In genomic region chr17:53950207-53950857, GRCh38 we compare ENCODE assay signal across 16 cellular contexts.
DNase-seq lines count a peak whose midpoint lies in the region; ATAC-seq, FAIRE-seq and TF ChIP-seq lines count a peak whose summit lies in the region.
"Had no signal": no experiment of that assay in that cellular context is flagged by ENCODE, and none has a peak within 500 bp of the region (broad histone marks: within the 10 kb centered on the region; RNA-seq: fewer than 3 reads in every experiment).

No MANE protein-coding gene starts in this region.

- intact Hi-C loops in HepG2 (cut with micrococcal nuclease; ENCODE audit: unreplicated experiment), result loop anchor here (1.0 to 2.0 kb wide), 3 partner anchors 80 to 434 kb away; no protein-coding TSS in a partner anchor
- intact Hi-C loops in mucosa of descending colon (cut with DNase I, micrococcal nuclease), result no loop called here
- intact Hi-C loops in uterus (cut with DNase I; ENCODE audit: low total_unique reads), result no loop called here

- CTCF ChIA-PET in HepG2 (lab: Yijun Ruan, JAX; ENCODE audit: low intra/inter-chr PET ratio, low total read pairs), result interaction anchor here (1.4 kb wide), 1 partner anchor 918 kb away, joined by 6 read pairs; no protein-coding TSS in a partner anchor

- no peak for TF ChIP-seq EP300 in HepG2 (IDR thresholded peaks at IDR 0.05; ENCODE audit: low read depth in 2 of 2, low read length in 2 of 2)
- no peak for TF ChIP-seq EP300 in HepG2 (CRISPR knock-in tag; IDR thresholded peaks at IDR 0.05; ENCODE audit: borderline replicate concordance)

- TF ChIP-seq POLR2A in HepG2 (IDR thresholded peaks at IDR 0.05; ENCODE audit: insufficient read depth in 1 of 2, low read depth in 2 of 2, low read length in 2 of 2), result no peak
- TF ChIP-seq POLR2A in uterus (IDR thresholded peaks at IDR 0.05), result no peak

- H3K36me3 ChIP-seq in DND-41 (ENCODE audit: insufficient read depth, low read length), result no peaks in the 10 kb centered on the region
- no peaks in the 10 kb centered on the region for H3K36me3 ChIP-seq in Karpas-422 (ENCODE audit: insufficient read depth, low read length)
- H3K36me3 ChIP-seq in endodermal cell (ENCODE audit: control insufficient read depth, insufficient read depth, low read length), result no peaks in the 10 kb centered on the region
- no peaks in the 10 kb centered on the region for H3K36me3 ChIP-seq in HepG2 (replicated peaks in 1 of 2; ENCODE audit: control insufficient read depth in 1 of 2, insufficient read depth in 2 of 2, low read length in 2 of 2)
- no peaks in the 10 kb centered on the region for H3K36me3 ChIP-seq in mucosa of descending colon (ENCODE audit: low read depth)
- H3K36me3 ChIP-seq in uterus, result no peaks in the 10 kb centered on the region
- H3K36me3 ChIP-seq: left lung had no signal

- H3K4me3 Mint-ChIP-seq in endodermal cell, result no peak overlapping the region
- H3K4me3 Mint-ChIP-seq: activated CD4-positive, alpha-beta T cell treated with anti-CD3 and anti-CD28 coated beads for 36 hours; activated naive CD4-positive, alpha-beta T cell treated with anti-CD3 and anti-CD28 coated beads, Interleukin-2, amount 50 U/mL, for 24 hours had no signal

- H3K4me1 ChIP-seq in DND-41 (ENCODE audit: insufficient read depth, low read length) (no peaks in the 10 kb centered on the region), Karpas-422 (ENCODE audit: low read length) (no peaks in the 10 kb centered on the region), endodermal cell (ENCODE audit: control insufficient read depth, insufficient read depth, low read length) (no peaks in the 10 kb centered on the region), HepG2 (ENCODE audit: insufficient read depth, low read length) (no peaks in the 10 kb centered on the region), mucosa of descending colon (ENCODE audit: low read depth) (no peaks in the 10 kb centered on the region), uterus (no peaks in the 10 kb centered on the region)
- H3K4me1 ChIP-seq: body of pancreas, left lung had no signal

- FAIRE-seq in HepG2 (lab: Jason Lieb, UNC), result peak; percentile 42

- H3K36me3 Mint-ChIP-seq in endodermal cell (ENCODE audit: low read depth), result peaks cover 2% of the 10 kb centered on the region
- H3K36me3 Mint-ChIP-seq: activated naive CD4-positive, alpha-beta T cell treated with anti-CD3 and anti-CD28 coated beads, Interleukin-2, amount 50 U/mL, for 24 hours had no signal

- H3K9ac ChIP-seq in DND-41 (ENCODE audit: low read depth, low read length), result no peak overlapping the region
- no peak overlapping the region for H3K9ac ChIP-seq in Karpas-422 (ENCODE audit: low read length)
- H3K9ac ChIP-seq in endodermal cell (ENCODE audit: extremely low read depth, low read length, poor library complexity, severe bottlenecking), result no peak overlapping the region
- H3K9ac ChIP-seq in HepG2 (ENCODE audit: insufficient read depth, low read depth, low read length), result no peak overlapping the region

- no peak overlapping the region for H3K27ac ChIP-seq in DND-41 (ENCODE audit: low read length)
- H3K27ac ChIP-seq in Karpas-422 (ENCODE audit: low read length), result no peak overlapping the region
- no peak overlapping the region for H3K27ac ChIP-seq in endodermal cell (ENCODE audit: low read depth, low read length)
- no peak overlapping the region for H3K27ac ChIP-seq in HepG2 (ENCODE audit: extremely low read length, insufficient read depth, low read length)
- H3K27ac ChIP-seq in uterus, result no peak overlapping the region
- H3K27ac ChIP-seq: body of pancreas, left lung had no signal

- BruUV-seq in HepG2 (replicated peaks; lab: Mats Ljungman, UMichigan), result no TSS peak

- WGBS in endodermal cell (ENCODE audit: insufficient coverage in 1 of 2, insufficient read length in 1 of 2), 2 experiments, result 74 to 81% methylated on average over 3 to 5 of the region's 5 CpGs
- 4% methylated on average over 5 of the region's 5 CpGs for WGBS in HepG2 (ENCODE audit: low lambda C conversion rate)

- H3K27ac Mint-ChIP-seq in endodermal cell, result no peak overlapping the region
- H3K27ac Mint-ChIP-seq: activated CD4-positive, alpha-beta T cell treated with anti-CD3 and anti-CD28 coated beads for 36 hours had no signal

- H3K27me3 ChIP-seq in DND-41 (ENCODE audit: insufficient read depth, low read length, poor library complexity), result no peaks in the 10 kb centered on the region
- no peaks in the 10 kb centered on the region for H3K27me3 ChIP-seq in Karpas-422 (ENCODE audit: low read length)
- H3K27me3 ChIP-seq in endodermal cell (ENCODE audit: control insufficient read depth, insufficient read depth, low read length, poor library complexity, severe bottlenecking), result no peaks in the 10 kb centered on the region
- no peaks in the 10 kb centered on the region for H3K27me3 ChIP-seq in HepG2 (ENCODE audit: control insufficient read depth in 1 of 2, insufficient read depth in 2 of 2, low read length in 2 of 2)
- peaks cover 0 to 3% of the 10 kb centered on the region in 2 donors for H3K27me3 ChIP-seq in uterus
- H3K27me3 ChIP-seq: body of pancreas, left lung had no signal

- H2AFZ ChIP-seq in DND-41 (ENCODE audit: low read depth, low read length), result no peak overlapping the region
- no peak overlapping the region for H2AFZ ChIP-seq in Karpas-422 (ENCODE audit: low read length)
- H2AFZ ChIP-seq in HepG2 (ENCODE audit: low read length), result no peak overlapping the region

- no peak for ATAC-seq in DND-41 (ENCODE audit: insufficient read depth, low read depth)
- peak; percentile 99 for ATAC-seq in HepG2
- ATAC-seq in HG03039 (IDR thresholded peaks at IDR 0.05; ENCODE audit: unreplicated experiment), result no peak
- ATAC-seq in mucosa of descending colon, result no peak
- ATAC-seq: activated CD4-positive, alpha-beta T cell treated with anti-CD3 and anti-CD28 coated beads for 36 hours; body of pancreas; left lung; Right ventricle myocardium inferior had no signal

- H3K4me3 ChIP-seq in DND-41 (ENCODE audit: low read depth in 1 of 2, low read length in 2 of 2), result no peak overlapping the region
- no peak overlapping the region for H3K4me3 ChIP-seq in Karpas-422 (ENCODE audit: low read length)
- no peak overlapping the region for H3K4me3 ChIP-seq in endodermal cell (ENCODE audit: low read length)
- H3K4me3 ChIP-seq in HepG2 (replicated peaks in 1 of 3; ENCODE audit: insufficient read depth in 1 of 3, low read depth in 2 of 3, low read length in 3 of 3), result no peak overlapping the region
- H3K4me3 ChIP-seq in mucosa of descending colon, result no peak overlapping the region
- no peak overlapping the region for H3K4me3 ChIP-seq in uterus
- H3K4me3 ChIP-seq: body of pancreas, left lung had no signal

- no peak overlapping the region for H3K4me2 ChIP-seq in DND-41 (ENCODE audit: insufficient read depth, low read length)
- H3K4me2 ChIP-seq in Karpas-422 (ENCODE audit: low read depth, low read length, poor library complexity, severe bottlenecking), result no peak overlapping the region
- no peak overlapping the region for H3K4me2 ChIP-seq in HepG2 (ENCODE audit: low read depth, low read length)

- H3K9me3 Mint-ChIP-seq in endodermal cell, result peaks cover 19% of the 10 kb centered on the region

- H3K79me2 ChIP-seq in DND-41 (ENCODE audit: insufficient read depth, low read length), result no peaks in the 10 kb centered on the region
- no peaks in the 10 kb centered on the region for H3K79me2 ChIP-seq in Karpas-422 (ENCODE audit: low read length)
- no peaks in the 10 kb centered on the region for H3K79me2 ChIP-seq in HepG2 (ENCODE audit: insufficient read depth, low read length)

- peak; percentile 12 for TF ChIP-seq CTCF in DND-41 (IDR thresholded peaks at IDR 0.05; ENCODE audit: borderline replicate concordance, extremely low read depth, low read length, poor library complexity, severe bottlenecking)
- TF ChIP-seq CTCF in endodermal cell (conservative IDR thresholded peaks at IDR 0.05), result peak; percentile 81
- peak; percentile 65 for TF ChIP-seq CTCF in HepG2 (CRISPR knock-in tag; IDR thresholded peaks at IDR 0.05)
- no peak for TF ChIP-seq CTCF in mucosa of descending colon (IDR thresholded peaks at IDR 0.05)
- TF ChIP-seq CTCF in uterus (IDR thresholded peaks at IDR 0.05), result no peak

- H4K20me1 ChIP-seq in DND-41 (ENCODE audit: insufficient read depth, low read length) (no peaks in the 10 kb centered on the region), Karpas-422 (ENCODE audit: insufficient read depth, low read depth, low read length) (no peaks in the 10 kb centered on the region), HepG2 (ENCODE audit: insufficient read depth, low read length) (no peaks in the 10 kb centered on the region)

- H3K4me1 Mint-ChIP-seq in endodermal cell, result peaks cover 10% of the 10 kb centered on the region
- H3K4me1 Mint-ChIP-seq: activated CD4-positive, alpha-beta T cell treated with anti-CD3 and anti-CD28 coated beads for 36 hours; activated naive CD4-positive, alpha-beta T cell treated with anti-CD3 and anti-CD28 coated beads, Interleukin-2, amount 50 U/mL, for 24 hours had no signal

- no peaks in the 10 kb centered on the region for H3K9me2 ChIP-seq in Karpas-422 (replicated peaks; ENCODE audit: insufficient read depth, low read length)

- POLR2A ChIA-PET in HepG2 (lab: Yijun Ruan, JAX), result no interaction called here

- H3K9me3 ChIP-seq in DND-41 (ENCODE audit: insufficient read depth, low read length, severe bottlenecking), result peaks cover 5% of the 10 kb centered on the region
- H3K9me3 ChIP-seq in Karpas-422 (ENCODE audit: low read length), result peaks cover 53% of the 10 kb centered on the region
- H3K9me3 ChIP-seq in endodermal cell (ENCODE audit: control insufficient read depth, low read length), result peaks cover 28% of the 10 kb centered on the region
- H3K9me3 ChIP-seq in HepG2 (ENCODE audit: low read length), result peaks cover 42% of the 10 kb centered on the region
- peaks cover 36% of the 10 kb centered on the region for H3K9me3 ChIP-seq in mucosa of descending colon
- H3K9me3 ChIP-seq in uterus, result peaks cover 0 to 5% of the 10 kb centered on the region in 2 donors
- H3K9me3 ChIP-seq: body of pancreas had no signal

- DNase-seq in DND-41 (no peak), Karpas-422 (peak; percentile 48), endodermal cell (peak; percentile 85), HepG2 (ENCODE audit: low spot score) (peak; percentile 72), mucosa of descending colon (no peak), uterus (no peak), HuH-7.5 (ENCODE audit: low spot score) (no peak)
- DNase-seq: activated CD4-positive, alpha-beta T cell treated with anti-CD3 and anti-CD28 coated beads for 36 hours; body of pancreas; cortex of kidney; left lung; NCI-H2081 treated with DMSO at 0.1 percent for 48 hours; NCI-H69 had no signal

- in situ Hi-C loops in HepG2 (cut with HindIII; ENCODE audit: extremely low pct_ligation_motif_present, low pct_unique_long_range_greater_than_20kb), result no loop called here

- TF ChIP-seq RAD21 in HepG2 (CRISPR knock-in tag; IDR thresholded peaks at IDR 0.05), result peak; percentile 75

- H3K27me3 Mint-ChIP-seq in endodermal cell (ENCODE audit: insufficient read depth), result no peaks in the 10 kb centered on the region
- H3K27me3 Mint-ChIP-seq: activated CD4-positive, alpha-beta T cell treated with anti-CD3 and anti-CD28 coated beads for 36 hours; activated naive CD4-positive, alpha-beta T cell treated with anti-CD3 and anti-CD28 coated beads, Interleukin-2, amount 50 U/mL, for 24 hours had no signal

TF ChIP-seq in HepG2, 621 proteins besides CTCF, POLR2A, EP300 and RAD21 (continues in another document):
- TF ChIP-seq KMT2B (CRISPR knock-in tag; IDR thresholded peaks at IDR 0.05) (0 out of 2 replicates have a peak, but pooled peaks have one; percentile 27), ISL2 (CRISPR knock-in tag; IDR thresholded peaks at IDR 0.05) (no peak)

Comparison
In these comparisons a context has a peak if more than half of its experiments do, and no peak if none do; other contexts are left out.
1. DNase-seq: peak in Karpas-422 (single experiment), endodermal cell (single experiment) and HepG2 (single experiment); none in DND-41 (single experiment), mucosa of descending colon (0 of 3), uterus (0 of 2) and HuH-7.5 (single experiment).
2. CTCF ChIP-seq: peak in DND-41 (single experiment), endodermal cell (single experiment) and HepG2 (single experiment); none in mucosa of descending colon (single experiment) and uterus (0 of 4).